Comparison of ENCODE assay signal across 2 cellular contexts in the genomic region with DNA sequence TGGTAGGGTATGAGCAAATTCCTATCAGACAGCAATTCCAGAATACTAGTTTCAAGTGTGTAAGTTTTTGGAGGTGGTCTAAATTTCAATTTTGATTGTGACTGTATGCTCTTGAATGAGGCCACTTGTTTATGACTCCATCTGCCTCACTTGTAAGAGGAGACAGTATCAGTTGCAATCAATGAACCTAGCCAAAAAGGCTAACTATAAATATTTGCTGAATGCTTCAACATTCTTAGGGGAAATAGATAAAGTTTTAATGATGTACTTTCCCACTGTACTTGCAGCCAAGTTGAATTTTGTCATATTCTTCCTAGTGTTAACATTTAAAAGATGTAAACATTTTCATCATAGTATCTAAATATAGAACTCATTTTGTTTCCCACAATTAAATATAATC.
TF ChIP-seq lines count a peak whose summit lies in the region.

No MANE protein-coding gene starts in this region.

TF ChIP-seq in HepG2, 621 proteins besides CTCF, POLR2A, EP300 and RAD21 (continued from another document and continues in another):
- TF ChIP-seq ZNF318 (CRISPR knock-in tag; IDR thresholded peaks at IDR 0.05) = no peak
- no peak for TF ChIP-seq DPF2 (CRISPR knock-in tag; IDR thresholded peaks at IDR 0.05; ENCODE audit: borderline replicate concordance, low read depth)
- no peak for TF ChIP-seq MAZ (IDR thresholded peaks at IDR 0.05; ENCODE audit: borderline replicate concordance, low read depth, low read length)
- no peak for TF ChIP-seq MAZ (CRISPR knock-in tag; IDR thresholded peaks at IDR 0.05; ENCODE audit: low read depth)
- TF ChIP-seq, protein P1, sequence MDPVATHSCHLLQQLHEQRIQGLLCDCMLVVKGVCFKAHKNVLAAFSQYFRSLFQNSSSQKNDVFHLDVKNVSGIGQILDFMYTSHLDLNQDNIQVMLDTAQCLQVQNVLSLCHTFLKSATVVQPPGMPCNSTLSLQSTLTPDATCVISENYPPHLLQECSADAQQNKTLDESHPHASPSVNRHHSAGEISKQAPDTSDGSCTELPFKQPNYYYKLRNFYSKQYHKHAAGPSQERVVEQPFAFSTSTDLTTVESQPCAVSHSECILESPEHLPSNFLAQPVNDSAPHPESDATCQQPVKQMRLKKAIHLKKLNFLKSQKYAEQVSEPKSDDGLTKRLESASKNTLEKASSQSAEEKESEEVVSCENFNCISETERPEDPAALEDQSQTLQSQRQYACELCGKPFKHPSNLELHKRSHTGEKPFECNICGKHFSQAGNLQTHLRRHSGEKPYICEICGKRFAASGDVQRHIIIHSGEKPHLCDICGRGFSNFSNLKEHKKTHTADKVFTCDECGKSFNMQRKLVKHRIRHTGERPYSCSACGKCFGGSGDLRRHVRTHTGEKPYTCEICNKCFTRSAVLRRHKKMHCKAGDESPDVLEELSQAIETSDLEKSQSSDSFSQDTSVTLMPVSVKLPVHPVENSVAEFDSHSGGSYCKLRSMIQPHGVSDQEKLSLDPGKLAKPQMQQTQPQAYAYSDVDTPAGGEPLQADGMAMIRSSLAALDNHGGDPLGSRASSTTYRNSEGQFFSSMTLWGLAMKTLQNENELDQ (CRISPR knock-in tag; IDR thresholded peaks at IDR 0.05; ENCODE audit: borderline replicate concordance) = no peak
- TF ChIP-seq KMT2B (CRISPR knock-in tag; IDR thresholded peaks at IDR 0.05) = no peak
- TF ChIP-seq, protein P2, sequence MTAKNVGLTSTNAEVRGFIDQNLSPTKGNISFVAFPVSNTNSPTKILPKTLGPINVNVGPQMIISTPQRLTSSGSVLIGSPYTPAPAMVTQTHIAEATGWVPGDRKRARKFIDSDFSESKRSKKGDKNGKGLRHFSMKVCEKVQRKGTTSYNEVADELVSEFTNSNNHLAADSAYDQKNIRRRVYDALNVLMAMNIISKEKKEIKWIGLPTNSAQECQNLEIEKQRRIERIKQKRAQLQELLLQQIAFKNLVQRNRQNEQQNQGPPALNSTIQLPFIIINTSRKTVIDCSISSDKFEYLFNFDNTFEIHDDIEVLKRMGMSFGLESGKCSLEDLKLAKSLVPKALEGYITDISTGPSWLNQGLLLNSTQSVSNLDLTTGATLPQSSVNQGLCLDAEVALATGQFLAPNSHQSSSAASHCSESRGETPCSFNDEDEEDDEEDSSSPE (CRISPR knock-in tag; IDR thresholded peaks at IDR 0.05) = no peak
- TF ChIP-seq FOXO1 (CRISPR knock-in tag; IDR thresholded peaks at IDR 0.05) = no peak
- TF ChIP-seq IKZF1 (IDR thresholded peaks at IDR 0.05) = no peak
- no peak for TF ChIP-seq ATF7 (IDR thresholded peaks at IDR 0.05)
- TF ChIP-seq ATF7 (CRISPR knock-in tag; IDR thresholded peaks at IDR 0.05) = no peak
- TF ChIP-seq SRSF4 (IDR thresholded peaks at IDR 0.05; ENCODE audit: low read depth, low read length, poor library complexity, severe bottlenecking) = no peak
- no peak for TF ChIP-seq ZNF605 (CRISPR knock-in tag; IDR thresholded peaks at IDR 0.05)
- no peak for TF ChIP-seq HOXA3 (CRISPR knock-in tag; IDR thresholded peaks at IDR 0.05)
- TF ChIP-seq NCOA2 (CRISPR knock-in tag; IDR thresholded peaks at IDR 0.05) = no peak
- no peak for TF ChIP-seq BCL6 (CRISPR knock-in tag; IDR thresholded peaks at IDR 0.05)
- TF ChIP-seq ELF1 (CRISPR knock-in tag; IDR thresholded peaks at IDR 0.05) = no peak
- no peak for TF ChIP-seq PRMT3 (CRISPR knock-in tag; IDR thresholded peaks at IDR 0.05; ENCODE audit: borderline replicate concordance, low read depth)

TF ChIP-seq in HEK293T, 16 proteins besides CTCF, POLR2A, EP300 and RAD21 (continued from another document):
- TF ChIP-seq, protein P3, sequence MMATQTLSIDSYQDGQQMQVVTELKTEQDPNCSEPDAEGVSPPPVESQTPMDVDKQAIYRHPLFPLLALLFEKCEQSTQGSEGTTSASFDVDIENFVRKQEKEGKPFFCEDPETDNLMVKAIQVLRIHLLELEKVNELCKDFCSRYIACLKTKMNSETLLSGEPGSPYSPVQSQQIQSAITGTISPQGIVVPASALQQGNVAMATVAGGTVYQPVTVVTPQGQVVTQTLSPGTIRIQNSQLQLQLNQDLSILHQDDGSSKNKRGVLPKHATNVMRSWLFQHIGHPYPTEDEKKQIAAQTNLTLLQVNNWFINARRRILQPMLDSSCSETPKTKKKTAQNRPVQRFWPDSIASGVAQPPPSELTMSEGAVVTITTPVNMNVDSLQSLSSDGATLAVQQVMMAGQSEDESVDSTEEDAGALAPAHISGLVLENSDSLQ (IDR thresholded peaks at IDR 0.05) = no peak
- TF ChIP-seq L3MBTL2 (conservative IDR thresholded peaks at IDR 0.05) (no peak), ELF4 (IDR thresholded peaks at IDR 0.05) (no peak), CTBP1 (IDR thresholded peaks at IDR 0.05; ENCODE audit: borderline replicate concordance) (no peak)
TF ChIP-seq in HEK293T: peak in this region for 0.
